ENCODE assay signal across 16 cellular contexts in the genomic region with DNA sequence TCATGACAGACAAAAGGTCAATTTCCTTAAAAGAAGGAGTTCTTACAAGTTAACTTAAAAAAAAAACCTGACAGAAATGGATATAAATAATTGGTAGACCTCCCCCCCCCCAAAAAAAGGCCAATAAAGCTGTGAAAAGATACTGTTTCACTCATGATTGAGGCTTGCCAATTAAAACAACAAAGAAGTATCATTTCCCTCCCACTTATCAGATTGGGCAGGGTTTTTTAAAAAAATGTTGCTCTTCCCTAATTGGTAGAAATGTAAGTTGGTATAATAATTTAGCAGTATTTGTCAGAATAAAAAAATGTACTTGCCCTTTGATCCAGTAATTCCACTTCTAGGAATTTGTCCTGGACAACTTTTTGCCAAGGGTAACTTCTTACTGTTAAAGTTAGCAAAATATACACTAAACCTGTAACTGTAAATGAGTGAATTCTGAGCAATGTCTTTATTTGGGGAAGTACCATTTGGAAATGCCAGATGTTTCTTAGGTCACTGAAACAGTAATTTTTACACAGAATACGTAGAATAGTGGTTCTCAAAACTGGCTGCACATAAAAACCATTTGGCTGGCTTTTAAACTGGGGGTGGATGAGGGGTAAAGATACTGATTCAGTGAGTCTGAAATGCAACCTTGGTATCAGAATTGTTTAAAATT. TPM values are rescaled to one million over a fixed set of nuclear protein-coding genes. Genes with fewer than 3 reads are reported as not detected.
DNase-seq lines count a peak whose midpoint lies in the region; ATAC-seq and TF ChIP-seq lines count a peak whose summit lies in the region.
"Had no signal": no experiment of that assay in that cellular context is flagged by ENCODE, and none has a peak within 500 bp of the region (broad histone marks: within the 10 kb centered on the region; RNA-seq: fewer than 3 reads in every experiment).

No MANE protein-coding gene starts in this region.

- ATAC-seq in natural killer cell treated with Interleukin-12 subunit alpha and Interleukin-12 subunit beta and Interleukin-15 and Interleukin-18, amount 100 ng/mL, for 72 hours: no peak
- ATAC-seq in natural killer cell: no peak
- peak; percentile 75 for ATAC-seq in stimulated activated naive CD8-positive, alpha-beta T cell treated with anti-CD3 and anti-CD28 coated beads, Interleukin-15, amount 100 ng/mL, for 72 hours
- ATAC-seq in right lobe of liver: no peak
- no peak for ATAC-seq in GM21529 (IDR thresholded peaks at IDR 0.05; ENCODE audit: unreplicated experiment)
- ATAC-seq: WTC11 had no signal

- no peaks in the 10 kb centered on the region for H3K9me3 Mint-ChIP-seq in natural killer cell treated with Interleukin-12 subunit alpha and Interleukin-12 subunit beta and Interleukin-15 and Interleukin-18, amount 100 ng/mL, for 72 hours
- no peaks in the 10 kb centered on the region for H3K9me3 Mint-ChIP-seq in natural killer cell
- H3K9me3 Mint-ChIP-seq in stimulated activated naive CD8-positive, alpha-beta T cell treated with anti-CD3 and anti-CD28 coated beads, Interleukin-15, amount 100 ng/mL, for 72 hours: no peaks in the 10 kb centered on the region

- H4K20me1 ChIP-seq in Karpas-422 (ENCODE audit: insufficient read depth, low read depth, low read length): 0 out of 2 replicates have a peak, but pooled peaks cover 6% of the 10 kb centered on the region

- H3K4me1 Mint-ChIP-seq in natural killer cell treated with Interleukin-12 subunit alpha and Interleukin-12 subunit beta and Interleukin-15 and Interleukin-18, amount 100 ng/mL, for 72 hours (ENCODE audit: low read depth in 2 of 2): peaks cover 49 to 64% of the 10 kb centered on the region in 2 donors
- peaks cover 61 to 72% of the 10 kb centered on the region in 2 donors for H3K4me1 Mint-ChIP-seq in natural killer cell
- peaks cover 77% of the 10 kb centered on the region for H3K4me1 Mint-ChIP-seq in stimulated activated naive CD8-positive, alpha-beta T cell treated with anti-CD3 and anti-CD28 coated beads, Interleukin-15, amount 100 ng/mL, for 72 hours

- no peak overlapping the region for H3K9ac ChIP-seq in Karpas-422 (ENCODE audit: low read length)

- no peaks in the 10 kb centered on the region for H3K27me3 ChIP-seq in right lobe of liver
- no peaks in the 10 kb centered on the region for H3K27me3 ChIP-seq in Karpas-422 (ENCODE audit: low read length)
- H3K27me3 ChIP-seq: cardiac muscle cell had no signal

- no peak overlapping the region for H3K4me2 ChIP-seq in Karpas-422 (ENCODE audit: low read depth, low read length, poor library complexity, severe bottlenecking)

- TF ChIP-seq CTCF in natural killer cell (IDR thresholded peaks at IDR 0.05): no peak
- TF ChIP-seq CTCF in choroid plexus epithelial cell (conservative IDR thresholded peaks at IDR 0.05; ENCODE audit: low read depth, low read length): no peak
- no peak for TF ChIP-seq CTCF in right lobe of liver (IDR thresholded peaks at IDR 0.05)

- intact Hi-C loops in natural killer cell (cut with micrococcal nuclease) (no loop called here), right lobe of liver (cut with DNase I) (no loop called here)

- H3K36me3 ChIP-seq in right lobe of liver (no peaks in the 10 kb centered on the region), Karpas-422 (ENCODE audit: insufficient read depth, low read length) (peaks cover 9% of the 10 kb centered on the region)
- H3K36me3 ChIP-seq: cardiac muscle cell had no signal

- H2AFZ ChIP-seq in Karpas-422 (ENCODE audit: low read length): no peak overlapping the region

- H3K4me3 ChIP-seq in choroid plexus epithelial cell (ENCODE audit: low read depth, low read length): no peak overlapping the region
- H3K4me3 ChIP-seq in right lobe of liver: no peak overlapping the region
- H3K4me3 ChIP-seq in Karpas-422 (ENCODE audit: low read length): no peak overlapping the region
- H3K4me3 ChIP-seq: cardiac muscle cell had no signal

- no peak for TF ChIP-seq POLR2A in right lobe of liver (IDR thresholded peaks at IDR 0.05)

- H3K79me2 ChIP-seq in Karpas-422 (ENCODE audit: low read length): peaks cover 97% of the 10 kb centered on the region

- DNase-seq in natural killer cell treated with Interleukin-12 subunit alpha and Interleukin-12 subunit beta and Interleukin-15 and Interleukin-18, amount 100 ng/mL, for 72 hours (ENCODE audit: low spot score): no peak
- no peak for DNase-seq in natural killer cell
- peak; percentile 27 to 50 for DNase-seq in Kasumi-1 (lab: John Stamatoyannopoulos, UW)
- DNase-seq in choroid plexus epithelial cell (ENCODE audit: low read depth): peak; percentile 13
- no peak for DNase-seq in stimulated activated naive CD8-positive, alpha-beta T cell treated with anti-CD3 and anti-CD28 coated beads, Interleukin-15, amount 100 ng/mL, for 72 hours
- DNase-seq in right lobe of liver: no peak
- no peak for DNase-seq in Karpas-422
- DNase-seq: activated CD8-positive, alpha-beta memory T cell treated with anti-CD3 and anti-CD28 coated beads, Interleukin-2, amount 50 U/mL, for 4 hours; NCI-H2081; NCI-H748 treated with DMSO at 0.1 percent for 48 hours; nephron progenitor cell; substantia nigra had no signal

- H3K27ac ChIP-seq in right lobe of liver: no peak overlapping the region
- H3K27ac ChIP-seq in Karpas-422 (ENCODE audit: low read length): no peak overlapping the region
- H3K27ac ChIP-seq: cardiac muscle cell, RWPE1 had no signal

- no peaks in the 10 kb centered on the region for H3K9me2 ChIP-seq in Karpas-422 (replicated peaks; ENCODE audit: insufficient read depth, low read length)

- H3K27ac Mint-ChIP-seq in natural killer cell treated with Interleukin-12 subunit alpha and Interleukin-12 subunit beta and Interleukin-15 and Interleukin-18, amount 100 ng/mL, for 72 hours: peak overlapping the region; percentile 20 to 56
- H3K27ac Mint-ChIP-seq in natural killer cell: peak overlapping the region in 1 of 2 donors; percentile 29
- H3K27ac Mint-ChIP-seq in stimulated activated naive CD8-positive, alpha-beta T cell treated with anti-CD3 and anti-CD28 coated beads, Interleukin-15, amount 100 ng/mL, for 72 hours: peak overlapping the region; percentile 11 to 78
- H3K27ac Mint-ChIP-seq: nephron progenitor cell, WTC11 had no signal

- H3K27me3 Mint-ChIP-seq in natural killer cell treated with Interleukin-12 subunit alpha and Interleukin-12 subunit beta and Interleukin-15 and Interleukin-18, amount 100 ng/mL, for 72 hours: no peaks in the 10 kb centered on the region
- no peaks in the 10 kb centered on the region for H3K27me3 Mint-ChIP-seq in natural killer cell (ENCODE audit: low read depth in 2 of 2)
- no peaks in the 10 kb centered on the region for H3K27me3 Mint-ChIP-seq in stimulated activated naive CD8-positive, alpha-beta T cell treated with anti-CD3 and anti-CD28 coated beads, Interleukin-15, amount 100 ng/mL, for 72 hours

- H3K9me3 ChIP-seq in right lobe of liver (no peaks in the 10 kb centered on the region), Karpas-422 (ENCODE audit: low read length) (peaks cover 9% of the 10 kb centered on the region; the same call in 1 of the 2 replicates)

- WGBS in right lobe of liver (ENCODE audit: insufficient coverage, low coverage, low lambda C conversion rate, missing lambda C conversion rate): 75% methylated on average over 1 of the region's 1 CpG

- peaks cover 10% of the 10 kb centered on the region for H3K36me3 Mint-ChIP-seq in natural killer cell treated with Interleukin-12 subunit alpha and Interleukin-12 subunit beta and Interleukin-15 and Interleukin-18, amount 100 ng/mL, for 72 hours
- no peaks in the 10 kb centered on the region for H3K36me3 Mint-ChIP-seq in natural killer cell

- no peaks in the 10 kb centered on the region for H3K4me1 ChIP-seq in right lobe of liver
- H3K4me1 ChIP-seq in Karpas-422 (ENCODE audit: low read length): peaks cover 14% of the 10 kb centered on the region

- H3K4me3 Mint-ChIP-seq in natural killer cell treated with Interleukin-12 subunit alpha and Interleukin-12 subunit beta and Interleukin-15 and Interleukin-18, amount 100 ng/mL, for 72 hours: peak overlapping the region; percentile 13
- no peak overlapping the region for H3K4me3 Mint-ChIP-seq in natural killer cell
- peak overlapping the region; percentile 48 to 60 for H3K4me3 Mint-ChIP-seq in stimulated activated naive CD8-positive, alpha-beta T cell treated with anti-CD3 and anti-CD28 coated beads, Interleukin-15, amount 100 ng/mL, for 72 hours
- H3K4me3 Mint-ChIP-seq: nephron progenitor cell, WTC11 had no signal

RNA-seq across cellular contexts. Expression of a gene that starts 17.5 kb away (rescaled TPM):
- 10 to 100 TPM; 20.8 to 25.4 TPM for total RNA-seq in natural killer cell treated with Interleukin-12 subunit alpha and Interleukin-12 subunit beta and Interleukin-15 and Interleukin-18, amount 100 ng/mL, for 72 hours
- total RNA-seq in natural killer cell: 10 to 100 TPM; 14.0 to 21.9 (median 19.5) TPM
- total RNA-seq in right lobe of liver: 1 to 10 TPM; 4.2 to 9.1 (median 5.3) TPM
- 30.4 and 31.7 TPM in 2 replicates for total RNA-seq in Karpas-422 (2014; rRNA removed; shearing (Covaris generic); ENCODE audit: low replicate concordance)

Comparison
In these comparisons a context has a peak if more than half of its experiments do, and no peak if none do; other contexts are left out.
1. DNase-seq: peak in Kasumi-1 (2 of 2) and choroid plexus epithelial cell (single experiment); none in natural killer cell treated with Interleukin-12 subunit alpha and Interleukin-12 subunit beta and Interleukin-15 and Interleukin-18, amount 100 ng/mL, for 72 hours (single experiment), natural killer cell (single experiment), stimulated activated naive CD8-positive, alpha-beta T cell treated with anti-CD3 and anti-CD28 coated beads, Interleukin-15, amount 100 ng/mL, for 72 hours (0 of 2), right lobe of liver (0 of 3) and Karpas-422 (single experiment).